In the genomic region with DNA sequence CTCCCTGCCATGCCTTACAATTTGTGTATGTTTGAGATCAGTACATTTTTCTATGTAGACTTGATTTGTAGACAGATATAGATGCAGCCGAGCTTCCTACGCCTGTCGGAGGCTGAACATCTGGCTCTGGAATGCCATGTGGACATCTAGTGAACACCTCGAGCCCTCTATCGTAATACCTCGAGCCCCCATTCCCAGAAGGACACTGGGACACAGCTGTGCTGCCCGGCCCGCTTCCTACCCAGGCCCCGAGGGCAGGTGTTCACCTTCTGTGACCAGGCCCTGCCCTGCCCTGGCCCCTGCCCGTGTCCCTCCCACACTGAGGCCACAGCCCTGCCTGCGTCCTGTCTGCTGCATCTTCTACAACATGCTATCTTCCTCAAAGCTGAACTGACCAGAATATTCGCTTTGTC, we compare ENCODE assay signal across 19 cellular contexts. TPM values are rescaled to one million over a fixed set of nuclear protein-coding genes. Genes with fewer than 3 reads are reported as not detected.
DNase-seq lines count a peak whose midpoint lies in the region; ATAC-seq and TF ChIP-seq lines count a peak whose summit lies in the region.
"Had no signal": no experiment of that assay in that cellular context is flagged by ENCODE, and none has a peak within 500 bp of the region (broad histone marks: within the 10 kb centered on the region; RNA-seq: fewer than 3 reads in every experiment).

No MANE protein-coding gene starts in this region.

- peaks cover 16% of the 10 kb centered on the region for H3K36me3 Mint-ChIP-seq in GM23338 (ENCODE audit: low read depth)
- H3K36me3 Mint-ChIP-seq in chondrocyte (ENCODE audit: low read depth) = peaks cover 22% of the 10 kb centered on the region
- H3K36me3 Mint-ChIP-seq in activated naive CD4-positive, alpha-beta T cell treated with anti-CD3 and anti-CD28 coated beads for 36 hours (ENCODE audit: low read depth) = peaks cover 4% of the 10 kb centered on the region
- no peaks in the 10 kb centered on the region for H3K36me3 Mint-ChIP-seq in natural killer cell
- H3K36me3 Mint-ChIP-seq: activated naive CD4-positive, alpha-beta T cell treated with anti-CD3 and anti-CD28 coated beads, Interleukin-2, amount 50 U/mL, for 24 hours had no signal

- peaks cover 93% of the 10 kb centered on the region for H3K79me2 ChIP-seq in GM23338 (replicated peaks; ENCODE audit: insufficient read depth)

- H3K36me3 ChIP-seq in GM23338 (ENCODE audit: insufficient read depth) = no peaks in the 10 kb centered on the region

- no peaks in the 10 kb centered on the region for H3K9me2 ChIP-seq in GM23338 (ENCODE audit: insufficient read depth)

- H3F3A ChIP-seq in GM23338 (replicated peaks; ENCODE audit: low read depth) = no peaks in the 10 kb centered on the region

- H3K27ac Mint-ChIP-seq in GM23338 (0 out of 2 replicates have a peak overlapping the region, but pooled peaks have one; percentile 42), chondrocyte (ENCODE audit: unreplicated experiment) (peak overlapping the region; percentile 83), natural killer cell (no peak overlapping the region)
- no peak overlapping the region for H3K27ac Mint-ChIP-seq in activated naive CD4-positive, alpha-beta T cell treated with anti-CD3 and anti-CD28 coated beads for 36 hours
- H3K27ac Mint-ChIP-seq: activated CD4-positive, alpha-beta T cell treated with anti-CD3 and anti-CD28 coated beads, Interleukin-2, amount 10 ng/mL, durations not matched to agents 24 days and 14 days; CD4-positive, alpha-beta T cell had no signal

- CTCF ChIA-PET in activated naive CD4-positive, alpha-beta T cell treated with anti-CD3 and anti-CD28 coated beads for 36 hours (lab: Charles Lee) = no interaction called here

- no peak overlapping the region for H3K4me3 ChIP-seq in GM23338
- H3K4me3 ChIP-seq: body of pancreas, vagina had no signal

- H2AFZ ChIP-seq in GM23338 = no peak overlapping the region

- H3K27me3 Mint-ChIP-seq in GM23338 (ENCODE audit: insufficient read depth, low read depth, poor library complexity) = peaks cover 8% of the 10 kb centered on the region
- no peaks in the 10 kb centered on the region for H3K27me3 Mint-ChIP-seq in chondrocyte (ENCODE audit: low read depth)
- H3K27me3 Mint-ChIP-seq in activated naive CD4-positive, alpha-beta T cell treated with anti-CD3 and anti-CD28 coated beads for 36 hours (ENCODE audit: low read depth) = no peaks in the 10 kb centered on the region
- H3K27me3 Mint-ChIP-seq in natural killer cell (ENCODE audit: low read depth in 2 of 2) = peaks cover 0 to 4% of the 10 kb centered on the region in 2 donors
- H3K27me3 Mint-ChIP-seq: activated CD4-positive, alpha-beta T cell treated with anti-CD3 and anti-CD28 coated beads, Interleukin-2, amount 10 ng/mL, durations not matched to agents 24 days and 14 days; activated naive CD4-positive, alpha-beta T cell treated with anti-CD3 and anti-CD28 coated beads, Interleukin-2, amount 50 U/mL, for 24 hours; CD4-positive, alpha-beta T cell had no signal

- ATAC-seq in GM23338 (no peak), sciatic nerve (peak; percentile 20), natural killer cell (no peak), GM19324 (IDR thresholded peaks at IDR 0.05; ENCODE audit: low FRiP score, unreplicated experiment) (no peak)
- ATAC-seq: body of pancreas; Panc1; stimulated activated naive CD8-positive, alpha-beta T cell treated with anti-CD3 and anti-CD28 coated beads, Interleukin-15, Interleukin-2, amounts not matched to agents 100 U/mL and 50 U/mL, for 24 hours had no signal

- no peak for TF ChIP-seq CTCF in GM23338 (conservative IDR thresholded peaks at IDR 0.05; ENCODE audit: low read depth in 2 of 2)
- no peak for TF ChIP-seq CTCF in chondrocyte (IDR thresholded peaks at IDR 0.05)
- TF ChIP-seq CTCF in natural killer cell (IDR thresholded peaks at IDR 0.05) = no peak

- peaks cover 9% of the 10 kb centered on the region for H4K20me1 ChIP-seq in GM23338 (replicated peaks; ENCODE audit: insufficient read depth)

- intact Hi-C loops in sciatic nerve (cut with DNase I) = no loop called here
- intact Hi-C loops in activated naive CD4-positive, alpha-beta T cell treated with anti-CD3 and anti-CD28 coated beads for 36 hours (cut with micrococcal nuclease) = no loop called here
- intact Hi-C loops in natural killer cell (cut with micrococcal nuclease) = no loop called here

- H3K4me3 Mint-ChIP-seq in GM23338 = no peak overlapping the region; the same call in 2 of the 3 replicates
- no peak overlapping the region for H3K4me3 Mint-ChIP-seq in chondrocyte (ENCODE audit: unreplicated experiment)
- H3K4me3 Mint-ChIP-seq in activated naive CD4-positive, alpha-beta T cell treated with anti-CD3 and anti-CD28 coated beads for 36 hours = no peak overlapping the region
- no peak overlapping the region for H3K4me3 Mint-ChIP-seq in natural killer cell
- H3K4me3 Mint-ChIP-seq: activated CD4-positive, alpha-beta T cell treated with anti-CD3 and anti-CD28 coated beads, Interleukin-2, amount 10 ng/mL, durations not matched to agents 24 days and 14 days; activated naive CD4-positive, alpha-beta T cell treated with anti-CD3 and anti-CD28 coated beads, Interleukin-2, amount 50 U/mL, for 24 hours; CD4-positive, alpha-beta T cell had no signal

- H3K4me2 ChIP-seq in GM23338 = no peak overlapping the region

- H3K9me3 Mint-ChIP-seq in GM23338 (no peaks in the 10 kb centered on the region), chondrocyte (ENCODE audit: low read depth) (no peaks in the 10 kb centered on the region), natural killer cell (no peaks in the 10 kb centered on the region)
- no peaks in the 10 kb centered on the region for H3K9me3 Mint-ChIP-seq in activated naive CD4-positive, alpha-beta T cell treated with anti-CD3 and anti-CD28 coated beads for 36 hours
- H3K9me3 Mint-ChIP-seq: activated CD4-positive, alpha-beta T cell treated with anti-CD3 and anti-CD28 coated beads, Interleukin-2, amount 10 ng/mL, durations not matched to agents 24 days and 14 days; activated naive CD4-positive, alpha-beta T cell treated with anti-CD3 and anti-CD28 coated beads, Interleukin-2, amount 50 U/mL, for 24 hours; CD4-positive, alpha-beta T cell had no signal

- H3K4me1 ChIP-seq in GM23338 (ENCODE audit: insufficient read depth) = peaks cover 15% of the 10 kb centered on the region

- H3K27ac ChIP-seq in GM23338 (ENCODE audit: low read depth) = no peak overlapping the region
- H3K27ac ChIP-seq in layer of hippocampus (ENCODE audit: low read depth, low read length) = peak overlapping the region; percentile 16
- H3K27ac ChIP-seq: body of pancreas, vagina had no signal

- H3K4me1 Mint-ChIP-seq in GM23338 (peaks cover 58% of the 10 kb centered on the region), chondrocyte (ENCODE audit: low read depth) (peaks cover 75% of the 10 kb centered on the region), natural killer cell (no peaks in the 10 kb centered on the region)
- H3K4me1 Mint-ChIP-seq in activated naive CD4-positive, alpha-beta T cell treated with anti-CD3 and anti-CD28 coated beads for 36 hours (ENCODE audit: low read depth) = no peaks in the 10 kb centered on the region
- H3K4me1 Mint-ChIP-seq: activated CD4-positive, alpha-beta T cell treated with anti-CD3 and anti-CD28 coated beads, Interleukin-2, amount 10 ng/mL, durations not matched to agents 24 days and 14 days; activated naive CD4-positive, alpha-beta T cell treated with anti-CD3 and anti-CD28 coated beads, Interleukin-2, amount 50 U/mL, for 24 hours had no signal

- H3K27me3 ChIP-seq in GM23338 (ENCODE audit: insufficient read depth) = no peaks in the 10 kb centered on the region
- no peaks in the 10 kb centered on the region for H3K27me3 ChIP-seq in layer of hippocampus (ENCODE audit: control insufficient read depth, insufficient read depth, low read length)
- H3K27me3 ChIP-seq: body of pancreas, vagina had no signal

- DNase-seq in GM23338 (ENCODE audit: low spot score) (no peak), chondrocyte (ENCODE audit: low spot score) (no peak), sciatic nerve (ENCODE audit: low spot score) (no peak), NCI-H2029 (lab: John Stamatoyannopoulos, UW) (no peak), natural killer cell (no peak)
- DNase-seq in activated naive CD4-positive, alpha-beta T cell treated with anti-CD3 and anti-CD28 coated beads for 36 hours = no peak
- DNase-seq: activated CD4-positive, alpha-beta T cell treated with anti-CD3 and anti-CD28 coated beads, Interleukin-2, amount 10 ng/mL, durations not matched to agents 24 days and 14 days; body of pancreas; CD4-positive, alpha-beta T cell; DND-41; HCEC 1CT; left cardiac atrium; NCI-H1436; stimulated activated naive CD8-positive, alpha-beta T cell treated with anti-CD3 and anti-CD28 coated beads, Interleukin-15, Interleukin-2, amounts not matched to agents 100 U/mL and 50 U/mL, for 24 hours had no signal

RNA-seq across cellular contexts. Expression of gene RPS6KA2, which starts 12.9 kb away (rescaled TPM):
- total RNA-seq in GM23338 (2014; rRNA removed; shearing (Covaris generic)) = 25.3 and 25.6 TPM in 2 replicates
- polyA plus RNA-seq in GM23338 (2016; fragmentation: Nextera tagmentation; extraction: Ambion mirVana) = 9.4 and 12.5 TPM in 2 replicates
- 124 to 147 TPM (median 127 TPM) in 3 replicates for total RNA-seq in chondrocyte
- total RNA-seq in sciatic nerve = 69.9 TPM
- 10 to 100 TPM; 18.9 to 19.1 TPM for total RNA-seq in activated naive CD4-positive, alpha-beta T cell treated with anti-CD3 and anti-CD28 coated beads for 36 hours
- 1 to 10 TPM; 2.8 to 4.5 (median 2.9) TPM for total RNA-seq in natural killer cell

RNA-seq across cellular contexts. Expression of gene RAMACL, which starts 27.7 kb away (rescaled TPM):
- 4.0 and 4.2 TPM in 2 replicates for total RNA-seq in GM23338 (2014; rRNA removed; shearing (Covaris generic))
- polyA plus RNA-seq in GM23338 (2016; fragmentation: Nextera tagmentation; extraction: Ambion mirVana) = 0.61 and 0.68 TPM in 2 replicates
- total RNA-seq in chondrocyte (1.7 to 4.8 TPM (median 2.4 TPM) in 3 replicates), sciatic nerve (4.3 TPM), natural killer cell (1 to 10 TPM in 2 of 3 donors, under 1 TPM in 1; 0.68 to 5.6 (median 1.1) TPM)
- under 1 TPM; 0.52 to 0.89 TPM for total RNA-seq in activated naive CD4-positive, alpha-beta T cell treated with anti-CD3 and anti-CD28 coated beads for 36 hours

Comparison
In these comparisons a context has a peak if more than half of its experiments do, and no peak if none do; other contexts are left out.
1. H3K27ac Mint-ChIP-seq: peak in GM23338 (single experiment) and chondrocyte (single experiment); none in activated naive CD4-positive, alpha-beta T cell treated with anti-CD3 and anti-CD28 coated beads for 36 hours (single experiment) and natural killer cell (0 of 2).